12 cellular contexts compared by ENCODE assay signal in the genomic region with DNA sequence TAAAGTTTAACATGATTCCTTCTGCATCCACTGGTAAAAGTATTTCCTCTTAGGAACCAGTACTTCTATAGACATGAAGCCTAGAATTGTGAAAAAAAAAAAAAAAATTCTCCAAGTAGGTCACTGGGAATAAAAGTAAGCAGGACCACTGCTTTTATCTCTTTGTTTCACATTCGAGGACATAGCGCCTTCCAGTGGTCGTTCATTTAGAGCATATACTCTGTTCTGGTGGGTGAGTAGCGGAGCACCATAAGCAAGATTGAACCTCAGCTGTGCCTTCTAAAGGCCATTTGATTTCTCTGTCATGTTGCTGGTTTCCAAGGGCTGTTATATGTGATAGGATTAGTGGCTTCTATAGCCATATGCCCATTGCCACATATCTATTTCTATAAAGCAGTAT.
DNase-seq lines count a peak whose midpoint lies in the region; ATAC-seq and TF ChIP-seq lines count a peak whose summit lies in the region.
"Had no signal": no experiment of that assay in that cellular context is flagged by ENCODE, and none has a peak within 500 bp of the region (broad histone marks: within the 10 kb centered on the region; RNA-seq: fewer than 3 reads in every experiment).

No MANE protein-coding gene starts in this region.

- ATAC-seq in activated T-cell treated with anti-CD3 and anti-CD28 coated beads, Interleukin-2, amount 50 U/mL, for 72 hours (replicated peaks in 1 of 2): no peak
- no peak for ATAC-seq in HG03135 (IDR thresholded peaks at IDR 0.05; ENCODE audit: unreplicated experiment)
- ATAC-seq in GM21529 (IDR thresholded peaks at IDR 0.05; ENCODE audit: unreplicated experiment): no peak
- ATAC-seq in esophagus mucosa: no peak

- no peak for TF ChIP-seq POLR2A in NB4 (IDR thresholded peaks at IDR 0.05; ENCODE audit: extremely low read depth, insufficient read length)

- TF ChIP-seq CTCF in NB4 (IDR thresholded peaks at IDR 0.05; ENCODE audit: low read depth, low read length): peak; percentile 18
- peak; percentile 48 for TF ChIP-seq CTCF in epithelial cell of proximal tubule (conservative IDR thresholded peaks at IDR 0.05; ENCODE audit: low read depth, low read length)
- peak; percentile 27 for TF ChIP-seq CTCF in retinal pigment epithelial cell (conservative IDR thresholded peaks at IDR 0.05; ENCODE audit: low read depth, low read length)

- no peaks in the 10 kb centered on the region for H3K27me3 Mint-ChIP-seq in activated T-cell treated with anti-CD3 and anti-CD28 coated beads, Interleukin-2, amount 50 U/mL, for 72 hours (ENCODE audit: low read depth)

- H3K4me3 ChIP-seq in NB4 (ENCODE audit: low read depth, low read length) (no peak overlapping the region), epithelial cell of proximal tubule (ENCODE audit: low read depth, low read length) (no peak overlapping the region), retinal pigment epithelial cell (ENCODE audit: low read length) (no peak overlapping the region)
- H3K4me3 ChIP-seq: thyroid gland had no signal

- no peaks in the 10 kb centered on the region for H3K4me1 Mint-ChIP-seq in activated T-cell treated with anti-CD3 and anti-CD28 coated beads, Interleukin-2, amount 50 U/mL, for 72 hours (ENCODE audit: low read depth)

- peak; percentile 2 to 12 for DNase-seq in activated T-cell treated with anti-CD3 and anti-CD28 coated beads, Interleukin-2, amount 50 U/mL, for 72 hours
- no peak for DNase-seq in activated T-cell treated with anti-CD3 and anti-CD28 coated beads for 4 hours
- peak; percentile 36 for DNase-seq in NB4 (ENCODE audit: low read depth)
- no peak for DNase-seq in epithelial cell of proximal tubule (ENCODE audit: low read depth)
- DNase-seq in retinal pigment epithelial cell (ENCODE audit: low read depth): no peak
- DNase-seq: GF-D8, kidney, NCI-H2107, thyroid gland had no signal

- no peak overlapping the region for H3K27ac Mint-ChIP-seq in activated T-cell treated with anti-CD3 and anti-CD28 coated beads, Interleukin-2, amount 50 U/mL, for 72 hours

- H3K9me3 Mint-ChIP-seq in activated T-cell treated with anti-CD3 and anti-CD28 coated beads, Interleukin-2, amount 50 U/mL, for 72 hours: no peaks in the 10 kb centered on the region

- peaks cover 0 to 1% of the 10 kb centered on the region in 2 donors for H3K36me3 Mint-ChIP-seq in activated T-cell treated with anti-CD3 and anti-CD28 coated beads, Interleukin-2, amount 50 U/mL, for 72 hours (ENCODE audit: insufficient read depth in 2 of 2)

- H3K4me3 Mint-ChIP-seq in activated T-cell treated with anti-CD3 and anti-CD28 coated beads, Interleukin-2, amount 50 U/mL, for 72 hours: no peak overlapping the region

Comparison
In these comparisons a context has a peak if more than half of its experiments do, and no peak if none do; other contexts are left out.
1. DNase-seq: peak in activated T-cell treated with anti-CD3 and anti-CD28 coated beads, Interleukin-2, amount 50 U/mL, for 72 hours (2 of 2) and NB4 (single experiment); none in activated T-cell treated with anti-CD3 and anti-CD28 coated beads for 4 hours (single experiment), epithelial cell of proximal tubule (single experiment) and retinal pigment epithelial cell (single experiment).
2. Peak in every context shown above with its lines, with median percentiles within 50 percentile points of each other: CTCF ChIP-seq.